ENCODE assay signal across 16 cellular contexts in the genomic region with DNA sequence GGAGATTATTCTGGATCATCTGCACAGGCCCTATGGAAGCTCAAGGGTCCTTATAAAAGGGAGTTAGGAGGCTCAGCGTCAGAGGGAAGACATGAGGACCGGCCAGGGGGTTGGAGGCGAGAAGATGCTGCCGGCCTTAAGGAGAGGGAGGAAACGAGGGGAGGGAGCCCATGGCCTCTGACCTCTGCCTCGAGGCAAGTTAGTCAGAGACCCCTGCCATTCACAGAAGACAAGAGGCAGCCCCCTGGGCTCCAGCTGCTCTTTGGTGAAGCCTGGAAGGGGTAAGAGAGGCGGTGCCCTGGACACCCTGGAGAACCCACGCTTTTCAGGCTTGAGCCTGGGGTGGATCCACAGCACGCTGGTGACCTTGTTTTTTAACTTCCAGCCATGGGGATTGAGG. TPM values are rescaled to one million over a fixed set of nuclear protein-coding genes. Genes with fewer than 3 reads are reported as not detected.
DNase-seq lines count a peak whose midpoint lies in the region; ATAC-seq, FAIRE-seq and TF ChIP-seq lines count a peak whose summit lies in the region.
"Had no signal": no experiment of that assay in that cellular context is flagged by ENCODE, and none has a peak within 500 bp of the region (broad histone marks: within the 10 kb centered on the region; RNA-seq: fewer than 3 reads in every experiment).

No MANE protein-coding gene starts in this region.

- 41 to 45% methylated on average over 8 of the region's 9 CpGs for WGBS in mesodermal cell (ENCODE audit: insufficient coverage in 2 of 2), 2 experiments

- H3K27me3 ChIP-seq in A673 (replicated peaks; ENCODE audit: insufficient read depth, low read depth, low read length, poor library complexity) (no peaks in the 10 kb centered on the region), HCT116 (ENCODE audit: insufficient read depth, low read length) (no peaks in the 10 kb centered on the region; the same call in 1 of the 2 replicates)
- H3K27me3 ChIP-seq in CD8-positive, alpha-beta memory T cell (ENCODE audit: insufficient read depth, low read length, poor library complexity, severe bottlenecking), result no peaks in the 10 kb centered on the region

- no peak for FAIRE-seq in GM19239 (lab: Jason Lieb, UNC)
- FAIRE-seq: H54 had no signal

- no peaks in the 10 kb centered on the region for H3K36me3 Mint-ChIP-seq in CD8-positive, alpha-beta memory T cell
- H3K36me3 Mint-ChIP-seq: CD8-positive, alpha-beta T cell had no signal

- H3K4me1 Mint-ChIP-seq in CD8-positive, alpha-beta memory T cell, result no peaks in the 10 kb centered on the region
- H3K4me1 Mint-ChIP-seq: B cell had no signal

- H3K4me2 ChIP-seq in HCT116 (ENCODE audit: low read length), result peak overlapping the region; percentile 17; the same call in 1 of the 2 replicates

- H3K36me3 ChIP-seq in A673 (ENCODE audit: insufficient read depth, low read length, poor library complexity, severe bottlenecking) (no peaks in the 10 kb centered on the region), HCT116 (ENCODE audit: control insufficient read depth in 1 of 2, insufficient read depth in 2 of 2, low read length in 2 of 2) (no peaks in the 10 kb centered on the region), mesodermal cell (ENCODE audit: control insufficient read depth, insufficient read depth, low read length) (no peaks in the 10 kb centered on the region)
- H3K36me3 ChIP-seq in CD8-positive, alpha-beta memory T cell (ENCODE audit: insufficient read depth, low read length), result no peaks in the 10 kb centered on the region

- H3K27ac ChIP-seq in A673 (ENCODE audit: low read depth, low read length, poor library complexity, severe bottlenecking) (peak overlapping the region; percentile 78), HCT116 (ENCODE audit: low read depth, low read length) (no peak overlapping the region), cingulate gyrus (ENCODE audit: low read depth, low read length) (peak overlapping the region; percentile 89), mesodermal cell (ENCODE audit: low read depth, low read length, severe bottlenecking) (peak overlapping the region; percentile 72)
- H3K27ac ChIP-seq in CD8-positive, alpha-beta memory T cell (ENCODE audit: low read depth, low read length), result no peak overlapping the region
- H3K27ac ChIP-seq: RWPE1 had no signal

- no peak for TF ChIP-seq POLR2A in HCT116 (IDR thresholded peaks at IDR 0.05; ENCODE audit: borderline replicate concordance, extremely low read depth, insufficient read depth, insufficient read length)

- H2AFZ ChIP-seq in HCT116 (ENCODE audit: low read depth, low read length, poor library complexity, severe bottlenecking), result no peak overlapping the region

- H3K9me3 Mint-ChIP-seq in CD8-positive, alpha-beta memory T cell, result peaks cover 0 to 3% (median 0%) of the 10 kb centered on the region in 5 donors
- H3K9me3 Mint-ChIP-seq: CD8-positive, alpha-beta T cell had no signal

- RAD21 ChIA-PET in HCT116 (lab: Charles Lee; ENCODE audit: low non-redundant PET in 1 of 2, low total read pairs in 2 of 2, uncharacterized antibody in 2 of 2, unreplicated experiment in 2 of 2), result no interaction called here

- POLR2A ChIA-PET in A673 (lab: Charles Lee; ENCODE audit: low non-redundant PET) (interaction anchor here (0.5 to 0.6 kb wide), 2 partner anchors 40 to 157 kb away, joined by 3 to 7 read pairs; no protein-coding TSS in a partner anchor), HCT116 (lab: Charles Lee) (no interaction called here)
- POLR2A ChIA-PET in CD8-positive, alpha-beta memory T cell (lab: Charles Lee), result no interaction called here

- no peak overlapping the region for H3K4me3 ChIP-seq in A673 (ENCODE audit: low read depth, low read length, poor library complexity, severe bottlenecking)
- H3K4me3 ChIP-seq in HCT116 (replicated peaks in 1 of 2; ENCODE audit: low read depth in 1 of 2, low read length in 2 of 2), result no peak overlapping the region
- H3K4me3 ChIP-seq in mesodermal cell (ENCODE audit: extremely low read depth, insufficient read depth, low read length, poor library complexity, severe bottlenecking), result no peak overlapping the region
- no peak overlapping the region for H3K4me3 ChIP-seq in CD8-positive, alpha-beta memory T cell (ENCODE audit: low read length)

- DNase-seq in A673 (ENCODE audit: low spot score), result no peak
- no peak for DNase-seq in HCT116 (ENCODE audit: low read depth, low spot score)
- DNase-seq in CD8-positive, alpha-beta memory T cell, result no peak
- no peak for DNase-seq in GM19239 (ENCODE audit: insufficient read length, low spot score)
- no peak for DNase-seq in NCI-H187 (lab: John Stamatoyannopoulos, UW)
- DNase-seq: MV-4-11; NCI-H1436; NCI-H226; NK-92 treated with Interleukin-12 subunit alpha and Interleukin-12 subunit beta, amount 100 ng/mL, for 24 hours had no signal

- H3K4me3 Mint-ChIP-seq in CD8-positive, alpha-beta memory T cell, result no peak overlapping the region
- H3K4me3 Mint-ChIP-seq: B cell; CD8-positive, alpha-beta T cell had no signal

- peaks cover 6% of the 10 kb centered on the region for H3K9me3 ChIP-seq in A673 (ENCODE audit: low read depth, low read length, poor library complexity, severe bottlenecking)
- no peaks in the 10 kb centered on the region for H3K9me3 ChIP-seq in HCT116 (ENCODE audit: control insufficient read depth in 1 of 2, insufficient read depth in 1 of 2, low read depth in 1 of 2, low read length in 2 of 2)
- H3K9me3 ChIP-seq in mesodermal cell (ENCODE audit: control insufficient read depth, low read length), result peaks cover 17% of the 10 kb centered on the region
- H3K9me3 ChIP-seq in CD8-positive, alpha-beta memory T cell (ENCODE audit: low read length), result no peaks in the 10 kb centered on the region

- H3K27me3 Mint-ChIP-seq in CD8-positive, alpha-beta memory T cell, result peaks cover 4 to 15% of the 10 kb centered on the region in 2 donors

- intact Hi-C loops in A673 (cut with micrococcal nuclease; ENCODE audit: unreplicated experiment), result no loop called here
- intact Hi-C loops in HCT116 (cut with micrococcal nuclease), result no loop called here

- H3K9me2 ChIP-seq in HCT116 (ENCODE audit: insufficient read depth), result no peaks in the 10 kb centered on the region

- BruUV-seq in A673 (replicated peaks; lab: Mats Ljungman, UMichigan) (no TSS peak), HCT116 (replicated peaks; lab: Mats Ljungman, UMichigan) (no TSS peak)

- ATAC-seq in HCT116 (no peak), GM18519 (IDR thresholded peaks at IDR 0.05; ENCODE audit: low FRiP score, unreplicated experiment) (no peak)
- ATAC-seq: CD8-positive, alpha-beta T cell had no signal

- CTCF ChIA-PET in A673 (lab: Charles Lee), result no interaction called here
- CTCF ChIA-PET in HCT116 (lab: Charles Lee), result no interaction called here
- CTCF ChIA-PET in CD8-positive, alpha-beta memory T cell (lab: Charles Lee), result no interaction called here

- H3K27ac Mint-ChIP-seq in CD8-positive, alpha-beta memory T cell, result no peak overlapping the region
- H3K27ac Mint-ChIP-seq: B cell; CD8-positive, alpha-beta T cell had no signal

- peaks cover 27% of the 10 kb centered on the region for H3K4me1 ChIP-seq in A673 (ENCODE audit: insufficient read depth, low read length, poor library complexity, severe bottlenecking)
- peaks cover 8 to 10% of the 10 kb centered on the region in 2 experiments; a peak in 3 of 4 replicates for H3K4me1 ChIP-seq in HCT116 (ENCODE audit: control insufficient read depth in 1 of 2, insufficient read depth in 2 of 2, low read length in 2 of 2)
- H3K4me1 ChIP-seq in mesodermal cell (ENCODE audit: control insufficient read depth, insufficient read depth, low read length, poor library complexity, severe bottlenecking), result no peaks in the 10 kb centered on the region
- no peaks in the 10 kb centered on the region for H3K4me1 ChIP-seq in CD8-positive, alpha-beta memory T cell (ENCODE audit: insufficient read depth, low read length)

- no peak overlapping the region for H3K9ac ChIP-seq in HCT116 (ENCODE audit: low read length)

- H3K79me2 ChIP-seq in HCT116 (ENCODE audit: insufficient read depth, low read length), result no peaks in the 10 kb centered on the region

- no peaks in the 10 kb centered on the region for H4K20me1 ChIP-seq in HCT116 (ENCODE audit: insufficient read depth)

- TF ChIP-seq CTCF in A673 (conservative IDR thresholded peaks at IDR 0.05; ENCODE audit: low read depth, low read length) (no peak), HCT116 (IDR thresholded peaks at IDR 0.05 in 2 of 3, conservative IDR thresholded peaks at IDR 0.05 in 1 of 3; ENCODE audit: borderline replicate concordance in 1 of 3, insufficient read depth in 1 of 3, low read depth in 2 of 3, low read length in 2 of 3) (no peak)

- TF ChIP-seq RAD21 in HCT116 (IDR thresholded peaks at IDR 0.05; ENCODE audit: low read depth), result no peak

TF ChIP-seq in HCT116, 20 proteins besides CTCF, POLR2A, EP300 and RAD21 (continues in another document):
- TF ChIP-seq, protein P1, sequence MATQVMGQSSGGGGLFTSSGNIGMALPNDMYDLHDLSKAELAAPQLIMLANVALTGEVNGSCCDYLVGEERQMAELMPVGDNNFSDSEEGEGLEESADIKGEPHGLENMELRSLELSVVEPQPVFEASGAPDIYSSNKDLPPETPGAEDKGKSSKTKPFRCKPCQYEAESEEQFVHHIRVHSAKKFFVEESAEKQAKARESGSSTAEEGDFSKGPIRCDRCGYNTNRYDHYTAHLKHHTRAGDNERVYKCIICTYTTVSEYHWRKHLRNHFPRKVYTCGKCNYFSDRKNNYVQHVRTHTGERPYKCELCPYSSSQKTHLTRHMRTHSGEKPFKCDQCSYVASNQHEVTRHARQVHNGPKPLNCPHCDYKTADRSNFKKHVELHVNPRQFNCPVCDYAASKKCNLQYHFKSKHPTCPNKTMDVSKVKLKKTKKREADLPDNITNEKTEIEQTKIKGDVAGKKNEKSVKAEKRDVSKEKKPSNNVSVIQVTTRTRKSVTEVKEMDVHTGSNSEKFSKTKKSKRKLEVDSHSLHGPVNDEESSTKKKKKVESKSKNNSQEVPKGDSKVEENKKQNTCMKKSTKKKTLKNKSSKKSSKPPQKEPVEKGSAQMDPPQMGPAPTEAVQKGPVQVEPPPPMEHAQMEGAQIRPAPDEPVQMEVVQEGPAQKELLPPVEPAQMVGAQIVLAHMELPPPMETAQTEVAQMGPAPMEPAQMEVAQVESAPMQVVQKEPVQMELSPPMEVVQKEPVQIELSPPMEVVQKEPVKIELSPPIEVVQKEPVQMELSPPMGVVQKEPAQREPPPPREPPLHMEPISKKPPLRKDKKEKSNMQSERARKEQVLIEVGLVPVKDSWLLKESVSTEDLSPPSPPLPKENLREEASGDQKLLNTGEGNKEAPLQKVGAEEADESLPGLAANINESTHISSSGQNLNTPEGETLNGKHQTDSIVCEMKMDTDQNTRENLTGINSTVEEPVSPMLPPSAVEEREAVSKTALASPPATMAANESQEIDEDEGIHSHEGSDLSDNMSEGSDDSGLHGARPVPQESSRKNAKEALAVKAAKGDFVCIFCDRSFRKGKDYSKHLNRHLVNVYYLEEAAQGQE (IDR thresholded peaks at IDR 0.05; ENCODE audit: low read depth), result no peak
- TF ChIP-seq YY1 (IDR thresholded peaks at IDR 0.05; ENCODE audit: extremely low read depth, insufficient replicate concordance, low read depth, low read length), result no peak
- no peak for TF ChIP-seq FOSL1 (IDR thresholded peaks at IDR 0.05; ENCODE audit: low read depth)

RNA-seq across cellular contexts. Expression of a gene that starts 49.5 kb away (rescaled TPM):
- total RNA-seq in A673 (2021) (278 and 308 TPM in 2 replicates), HCT116 (2021; ENCODE audit: unreplicated experiment) (3.5 TPM)
- polyA plus RNA-seq in HCT116 (2012), result 3.5 and 4.6 TPM in 2 replicates
- polyA plus RNA-seq in mesodermal cell (2013, experiment 1 of 2), result 8.5 TPM
- polyA plus RNA-seq in mesodermal cell (2013, experiment 2 of 2), result 7.7 TPM
- not detected for total RNA-seq in CD8-positive, alpha-beta memory T cell
- polyA plus RNA-seq in CD8-positive, alpha-beta memory T cell, result not detected
- total RNA-seq: B cell; CD8-positive, alpha-beta T cell had no signal

Comparison
In these comparisons a context has a peak if more than half of its experiments do, and no peak if none do; other contexts are left out.
1. H3K27ac ChIP-seq: peak in A673 (single experiment), cingulate gyrus (single experiment) and mesodermal cell (single experiment); none in HCT116 (single experiment) and CD8-positive, alpha-beta memory T cell (single experiment).
2. RNA of a gene that starts 49.5 kb away (total RNA-seq): 278 to 308 TPM in A673; 3.5 TPM in HCT116 (single experiment) and not detected in CD8-positive, alpha-beta memory T cell; every median in the first group is over 10 times any median in the second.